9 cellular contexts compared by ENCODE assay signal in genomic region chr11:66266378-66267038, GRCh38. TPM values are rescaled to one million over a fixed set of nuclear protein-coding genes. Genes with fewer than 3 reads are reported as not detected.
DNase-seq lines count a peak whose midpoint lies in the region; ATAC-seq lines count a peak whose summit lies in the region.
"Had no signal": no experiment of that assay in that cellular context is flagged by ENCODE, and none has a peak within 500 bp of the region (broad histone marks: within the 10 kb centered on the region; RNA-seq: fewer than 3 reads in every experiment).

No MANE protein-coding gene starts in this region.

- peaks cover 20% of the 10 kb centered on the region for H3K4me1 ChIP-seq in adipocyte (ENCODE audit: control insufficient read depth, insufficient read depth, low read length)

- peaks cover 31% of the 10 kb centered on the region for H3K4me1 Mint-ChIP-seq in activated CD8-positive, alpha-beta memory T cell treated with anti-CD3 and anti-CD28 coated beads, Interleukin-2, amount 10 ng/mL, durations not matched to agents 7 days and 5 days
- peaks cover 39% of the 10 kb centered on the region in 2 donors for H3K4me1 Mint-ChIP-seq in immature natural killer cell

- no peaks in the 10 kb centered on the region for H3K9me3 ChIP-seq in adipocyte (ENCODE audit: control insufficient read depth, low read length)

- peak overlapping the region; percentile 93 for H3K4me3 ChIP-seq in adipocyte (ENCODE audit: low read length)

- peaks cover 43% of the 10 kb centered on the region for H3K36me3 ChIP-seq in adipocyte (ENCODE audit: control insufficient read depth, insufficient read depth, low read length, severe bottlenecking)

- peak overlapping the region; percentile 80 for H3K9ac ChIP-seq in adipocyte (ENCODE audit: low read length)

- peak overlapping the region; percentile 91 for H3K4me3 Mint-ChIP-seq in activated CD8-positive, alpha-beta memory T cell treated with anti-CD3 and anti-CD28 coated beads, Interleukin-2, amount 10 ng/mL, durations not matched to agents 7 days and 5 days
- peak overlapping the region in 3 of 5 donors; percentile 92 to 96 (median 94) for H3K4me3 Mint-ChIP-seq in immature natural killer cell

- no peaks in the 10 kb centered on the region for H3K27me3 Mint-ChIP-seq in activated CD8-positive, alpha-beta memory T cell treated with anti-CD3 and anti-CD28 coated beads, Interleukin-2, amount 10 ng/mL, durations not matched to agents 7 days and 5 days
- peaks cover 14 to 19% (median 15%) of the 10 kb centered on the region in 3 donors for H3K27me3 Mint-ChIP-seq in immature natural killer cell (ENCODE audit: low read depth in 3 of 3)

- no peak overlapping the region for H3K27ac Mint-ChIP-seq in activated CD8-positive, alpha-beta memory T cell treated with anti-CD3 and anti-CD28 coated beads, Interleukin-2, amount 10 ng/mL, durations not matched to agents 7 days and 5 days
- H3K27ac Mint-ChIP-seq in immature natural killer cell: peak overlapping the region in 1 of 6 donors; percentile 83

- H3K9me3 Mint-ChIP-seq in activated CD8-positive, alpha-beta memory T cell treated with anti-CD3 and anti-CD28 coated beads, Interleukin-2, amount 10 ng/mL, durations not matched to agents 7 days and 5 days (ENCODE audit: low read depth): no peaks in the 10 kb centered on the region
- no peaks in the 10 kb centered on the region for H3K9me3 Mint-ChIP-seq in immature natural killer cell

- CTCF ChIA-PET in activated CD8-positive, alpha-beta memory T cell treated with anti-CD3 and anti-CD28 coated beads, Interleukin-2, amount 10 ng/mL, durations not matched to agents 7 days and 5 days (lab: Charles Lee): interaction anchor here (0.9 to 1.5 kb wide), 2 partner anchors 43 to 46 kb away, joined by 3 to 6 read pairs; no protein-coding TSS in a partner anchor

- H3K27ac ChIP-seq in temporal lobe (ENCODE audit: low read depth, low read length): peak overlapping the region; percentile 95

- no peak for DNase-seq in activated CD8-positive, alpha-beta memory T cell treated with anti-CD3 and anti-CD28 coated beads, Interleukin-2, amount 10 ng/mL, durations not matched to agents 7 days and 5 days
- DNase-seq in activated CD8-positive, alpha-beta memory T cell treated with anti-CD3 and anti-CD28 coated beads, Interleukin-2, amount 50 U/mL, for 4 hours: no peak
- DNase-seq in adipocyte (ENCODE audit: low read depth): no peak
- DNase-seq in immature natural killer cell: no peak
- DNase-seq: activated gamma-delta T cell had no signal

- no peaks in the 10 kb centered on the region for H3K27me3 ChIP-seq in adipocyte (replicated peaks; ENCODE audit: control insufficient read depth, insufficient read depth, low read length)

- H3K36me3 Mint-ChIP-seq in activated CD8-positive, alpha-beta memory T cell treated with anti-CD3 and anti-CD28 coated beads, Interleukin-2, amount 10 ng/mL, durations not matched to agents 7 days and 5 days: peaks cover 19% of the 10 kb centered on the region
- H3K36me3 Mint-ChIP-seq in immature natural killer cell: peaks cover 2 to 10% (median 4%) of the 10 kb centered on the region in 3 donors

- ATAC-seq in activated CD8-positive, alpha-beta memory T cell treated with anti-CD3 and anti-CD28 coated beads, Interleukin-2, amount 10 ng/mL, durations not matched to agents 7 days and 5 days: no peak
- no peak for ATAC-seq in HG03439 (IDR thresholded peaks at IDR 0.05; ENCODE audit: unreplicated experiment)
- ATAC-seq in HG03097 (IDR thresholded peaks at IDR 0.05; ENCODE audit: low FRiP score, unreplicated experiment): no peak
- ATAC-seq in HG03469 (IDR thresholded peaks at IDR 0.05; ENCODE audit: unreplicated experiment): no peak

RNA-seq across cellular contexts. Expression of gene RAB1B, which starts 1.9 kb away (rescaled TPM):
- 100 to 1,000 TPM; 146 to 155 TPM for total RNA-seq in activated CD8-positive, alpha-beta memory T cell treated with anti-CD3 and anti-CD28 coated beads, Interleukin-2, amount 10 ng/mL, durations not matched to agents 7 days and 5 days
- polyA plus RNA-seq in immature natural killer cell: 10 to 100 TPM; 22.9 to 33.2 (median 25.8) TPM
- 34.2 TPM for total RNA-seq in temporal lobe

RNA-seq across cellular contexts. Expression of gene KLC2, which starts 9.0 kb away (rescaled TPM):
- total RNA-seq in activated CD8-positive, alpha-beta memory T cell treated with anti-CD3 and anti-CD28 coated beads, Interleukin-2, amount 10 ng/mL, durations not matched to agents 7 days and 5 days: 10 to 100 TPM; 44.5 to 56.5 TPM
- polyA plus RNA-seq in immature natural killer cell: 1 to 10 TPM; 1.6 to 7.1 (median 3.9) TPM
- total RNA-seq in temporal lobe: 21.9 TPM

RNA-seq across cellular contexts. Expression of gene CNIH2, which starts 11.5 kb away (rescaled TPM):
- 1 to 10 TPM; 1.1 to 1.2 TPM for total RNA-seq in activated CD8-positive, alpha-beta memory T cell treated with anti-CD3 and anti-CD28 coated beads, Interleukin-2, amount 10 ng/mL, durations not matched to agents 7 days and 5 days
- not detected for polyA plus RNA-seq in immature natural killer cell
- 45.7 TPM for total RNA-seq in temporal lobe

RNA-seq across cellular contexts. Expression of gene YIF1A, which starts 22.4 kb away (rescaled TPM):
- total RNA-seq in activated CD8-positive, alpha-beta memory T cell treated with anti-CD3 and anti-CD28 coated beads, Interleukin-2, amount 10 ng/mL, durations not matched to agents 7 days and 5 days: 10 to 100 TPM; 56.5 to 73.9 TPM
- 10 to 100 TPM; 55.7 to 85.2 (median 62.1) TPM for polyA plus RNA-seq in immature natural killer cell
- total RNA-seq in temporal lobe: 17.2 TPM

RNA-seq across cellular contexts. Expression of gene TMEM151A, which starts 25.2 kb away (rescaled TPM):
- not detected for total RNA-seq in activated CD8-positive, alpha-beta memory T cell treated with anti-CD3 and anti-CD28 coated beads, Interleukin-2, amount 10 ng/mL, durations not matched to agents 7 days and 5 days
- polyA plus RNA-seq in immature natural killer cell: not detected
- total RNA-seq in temporal lobe: 7.6 TPM

Comparison
In these comparisons a context has a peak if more than half of its experiments do, and no peak if none do; other contexts are left out.
1. RNA of gene CNIH2, which starts 11.5 kb away (total RNA-seq): 45.7 TPM in temporal lobe (single experiment); 1.1 to 1.2 TPM in activated CD8-positive, alpha-beta memory T cell treated with anti-CD3 and anti-CD28 coated beads, Interleukin-2, amount 10 ng/mL, durations not matched to agents 7 days and 5 days; every median in the first group is over 10 times any median in the second.